ENCODE assay signal across 8 cellular contexts in genomic region chr9:128733256-128733655, GRCh38. TPM values are rescaled to one million over a fixed set of nuclear protein-coding genes. Genes with fewer than 3 reads are reported as not detected.
DNase-seq lines count a peak whose midpoint lies in the region; ATAC-seq, FAIRE-seq and TF ChIP-seq lines count a peak whose summit lies in the region.

No MANE protein-coding gene starts in this region.

- H3K4me3 ChIP-seq in KMS-11 (IDR thresholded peaks at IDR 0.05; ENCODE audit: insufficient read depth, low read depth, low read length) (no peak overlapping the region), PC-3 (ENCODE audit: low read length) (no peak overlapping the region), colonic mucosa (no peak overlapping the region), HepG2 (replicated peaks in 1 of 3; ENCODE audit: insufficient read depth in 1 of 3, low read depth in 2 of 3, low read length in 3 of 3) (peak overlapping the region in 1 of 3 experiments; percentile 32; a peak in 1 of 6 replicates), thyroid gland (replicated peaks in 1 of 3) (no peak overlapping the region)

- H3K79me2 ChIP-seq in KMS-11 (ENCODE audit: insufficient read depth, low read depth) (no peaks in the 10 kb centered on the region), PC-3 (ENCODE audit: low read length) (no peaks in the 10 kb centered on the region), HepG2 (ENCODE audit: insufficient read depth, low read length) (no peaks in the 10 kb centered on the region)

- H3K9me2 ChIP-seq in PC-3 (replicated peaks; ENCODE audit: low read length), result no peaks in the 10 kb centered on the region

- DNase-seq in DMS79 treated with DMSO at 0.1 percent for 48 hours (lab: John Stamatoyannopoulos, UW) (peak; percentile 18), PC-3 (peak; percentile 35), colonic mucosa (peak; percentile 78), HepG2 (ENCODE audit: low spot score) (peak; percentile 91), thyroid gland (peak; percentile 73 to 75)

- CTCF ChIA-PET in PC-3 (lab: Charles Lee) (interaction anchor here (0.6 to 0.8 kb wide), 3 partner anchors 9 to 98 kb away, joined by 3 to 4 read pairs (median 3); partner anchors contain the start of gene ENDOG), HepG2 (lab: Yijun Ruan, JAX; ENCODE audit: low intra/inter-chr PET ratio, low total read pairs) (interaction anchor here (0.7 to 1.7 kb wide), 6 partner anchors 31 to 195 kb away, joined by 4 to 17 read pairs (median 4); partner anchors contain the start of genes PKN3, TBC1D13 and ZER1)

- BruUV-seq in PC-3 (replicated peaks; lab: Mats Ljungman, UMichigan) (no TSS peak), HepG2 (replicated peaks; lab: Mats Ljungman, UMichigan) (no TSS peak)

- 61% methylated on average over 3 of the region's 9 CpGs for WGBS in HepG2 (ENCODE audit: low lambda C conversion rate)
- WGBS in thyroid gland, 2 donors, result 34 to 39% methylated on average over 8 to 9 of the region's 9 CpGs

- H4K20me1 ChIP-seq in KMS-11 (ENCODE audit: insufficient read depth), result no peaks in the 10 kb centered on the region
- no peaks in the 10 kb centered on the region for H4K20me1 ChIP-seq in PC-3 (ENCODE audit: low read length)
- no peaks in the 10 kb centered on the region for H4K20me1 ChIP-seq in HepG2 (ENCODE audit: insufficient read depth, low read length)

- ATAC-seq in PC-3 (peak; percentile 56), HepG2 (peak; percentile 91), HG02970 (IDR thresholded peaks at IDR 0.05; ENCODE audit: low FRiP score, unreplicated experiment) (no peak), GM21447 (IDR thresholded peaks at IDR 0.05; ENCODE audit: unreplicated experiment) (no peak)

- POLR2A ChIA-PET in PC-3 (lab: Charles Lee; ENCODE audit: unreplicated experiment) (no interaction called here), HepG2 (lab: Yijun Ruan, JAX) (interaction anchor here (0.6 to 2.1 kb wide), 5 partner anchors 9 to 96 kb away, joined by 3 to 8 read pairs (median 4); partner anchors contain the start of genes ENDOG, SPOUT1 and ZDHHC12)

- H3K36me3 ChIP-seq in KMS-11 (ENCODE audit: insufficient read depth), result no peaks in the 10 kb centered on the region
- H3K36me3 ChIP-seq in PC-3 (ENCODE audit: low read depth, low read length), result no peaks in the 10 kb centered on the region
- H3K36me3 ChIP-seq in colonic mucosa, result peaks cover 6% of the 10 kb centered on the region
- H3K36me3 ChIP-seq in HepG2 (replicated peaks in 1 of 2; ENCODE audit: control insufficient read depth in 1 of 2, insufficient read depth in 2 of 2, low read length in 2 of 2), result no peaks in the 10 kb centered on the region
- H3K36me3 ChIP-seq in thyroid gland, result peaks cover 16 to 29% of the 10 kb centered on the region in 2 donors

- H3K9ac ChIP-seq in KMS-11 (no peak overlapping the region), PC-3 (ENCODE audit: low read length) (no peak overlapping the region), colonic mucosa (ENCODE audit: low read depth in 2 of 2, low read length in 2 of 2) (no peak overlapping the region), HepG2 (ENCODE audit: insufficient read depth, low read depth, low read length) (peak overlapping the region; percentile 1; the same call in 1 of the 2 replicates)

- TF ChIP-seq POLR2A in HepG2 (IDR thresholded peaks at IDR 0.05; ENCODE audit: insufficient read depth in 1 of 2, low read depth in 2 of 2, low read length in 2 of 2) (no peak), thyroid gland (IDR thresholded peaks at IDR 0.05) (no peak)

- no peaks in the 10 kb centered on the region for H3F3A ChIP-seq in PC-3 (ENCODE audit: low read length, unreplicated experiment)

- peak; percentile 97 for FAIRE-seq in HepG2 (lab: Jason Lieb, UNC)

- in situ Hi-C loops in HepG2 (cut with HindIII; ENCODE audit: extremely low pct_ligation_motif_present, low pct_unique_long_range_greater_than_20kb), result no loop called here

- intact Hi-C loops in PC-3 (cut with micrococcal nuclease), result no loop called here
- intact Hi-C loops in colonic mucosa (cut with DNase I), result no loop called here
- intact Hi-C loops in HepG2 (cut with micrococcal nuclease; ENCODE audit: unreplicated experiment), result loop anchor here (1.0 to 2.0 kb wide), 2 partner anchors 38 to 54 kb away; partner anchors contain the start of genes TBC1D13 and ZER1
- intact Hi-C loops in thyroid gland (cut with DNase I), result no loop called here

- H3K4me1 ChIP-seq in KMS-11 (ENCODE audit: low read depth, poor library complexity, severe bottlenecking) (peaks cover 5% of the 10 kb centered on the region), PC-3 (ENCODE audit: insufficient read depth, low read length) (no peaks in the 10 kb centered on the region), colonic mucosa (no peaks in the 10 kb centered on the region), HepG2 (ENCODE audit: insufficient read depth, low read length) (peaks cover 14% of the 10 kb centered on the region), thyroid gland (no peaks in the 10 kb centered on the region)

- no peak overlapping the region for H3K27ac ChIP-seq in KMS-11
- no peak overlapping the region for H3K27ac ChIP-seq in PC-3 (ENCODE audit: low read length)
- no peak overlapping the region for H3K27ac ChIP-seq in colonic mucosa
- H3K27ac ChIP-seq in HepG2 (ENCODE audit: extremely low read length, insufficient read depth, low read length), result peak overlapping the region; percentile 14
- no peak overlapping the region for H3K27ac ChIP-seq in thyroid gland

- H2AFZ ChIP-seq in KMS-11 (ENCODE audit: low read depth) (no peak overlapping the region), PC-3 (ENCODE audit: low read length) (no peak overlapping the region), HepG2 (ENCODE audit: low read length) (no peak overlapping the region)

- no peak overlapping the region for H3K4me2 ChIP-seq in KMS-11
- H3K4me2 ChIP-seq in PC-3 (ENCODE audit: low read length), result no peak overlapping the region
- peak overlapping the region; percentile 69 for H3K4me2 ChIP-seq in HepG2 (ENCODE audit: low read depth, low read length)

- H3K27me3 ChIP-seq in KMS-11 (ENCODE audit: insufficient read depth, low read depth), result no peaks in the 10 kb centered on the region
- no peaks in the 10 kb centered on the region for H3K27me3 ChIP-seq in PC-3 (ENCODE audit: low read length)
- no peaks in the 10 kb centered on the region for H3K27me3 ChIP-seq in colonic mucosa
- H3K27me3 ChIP-seq in HepG2 (ENCODE audit: control insufficient read depth in 1 of 2, insufficient read depth in 2 of 2, low read length in 2 of 2), result no peaks in the 10 kb centered on the region
- no peaks in the 10 kb centered on the region for H3K27me3 ChIP-seq in thyroid gland

- TF ChIP-seq EP300 in HepG2 (IDR thresholded peaks at IDR 0.05; ENCODE audit: low read depth in 2 of 2, low read length in 2 of 2) (no peak), HepG2 (CRISPR knock-in tag; IDR thresholded peaks at IDR 0.05; ENCODE audit: borderline replicate concordance) (no peak)

- TF ChIP-seq CTCF in KMS-11 (conservative IDR thresholded peaks at IDR 0.05; ENCODE audit: low read depth, low read length) (peak; percentile 51), PC-3 (conservative IDR thresholded peaks at IDR 0.05; ENCODE audit: low read depth, low read length) (peak; percentile 59), colonic mucosa (IDR thresholded peaks at IDR 0.05) (peak; percentile 64), HepG2 (CRISPR knock-in tag; IDR thresholded peaks at IDR 0.05) (peak; percentile 94), thyroid gland (IDR thresholded peaks at IDR 0.05) (peak in 5 of 6 experiments; percentile 9 to 70 (median 48))

- H3K9me3 ChIP-seq in PC-3 (ENCODE audit: low read length) (no peaks in the 10 kb centered on the region), colonic mucosa (no peaks in the 10 kb centered on the region), HepG2 (ENCODE audit: low read length) (no peaks in the 10 kb centered on the region), thyroid gland (no peaks in the 10 kb centered on the region)

- peak; percentile 90 for TF ChIP-seq RAD21 in HepG2 (CRISPR knock-in tag; IDR thresholded peaks at IDR 0.05)

RNA-seq across cellular contexts. Expression of gene ZDHHC12, which starts 9.3 kb away (rescaled TPM):
- total RNA-seq in PC-3 (2014; rRNA removed) (82.4 and 86.1 TPM in 2 replicates), colonic mucosa (100 to 1,000 TPM in 1 of 2 donors, 10 to 100 TPM in 1; 69.9 to 129 TPM), HepG2 (2016; rRNA removed; fragmentation: Illumina TruSeq; extraction: Trizol) (18.3 and 28.0 TPM in 2 replicates), thyroid gland (10 to 100 TPM; 21.2 to 45.7 (median 33.7) TPM)
- 51.5 and 53.9 TPM in 2 replicates for total RNA-seq in HepG2 (2016; cell fraction: cytosol; rRNA removed; fragmentation: Illumina TruSeq; extraction: Trizol; ENCODE audit: low read depth)
- total RNA-seq in HepG2 (2016; cell fraction: insoluble cytoplasmic fraction; rRNA removed; fragmentation: Illumina TruSeq; extraction: Trizol), result 16.7 and 27.4 TPM in 2 replicates
- 51.9 and 59.6 TPM in 2 replicates for total RNA-seq in HepG2 (2016; cell fraction: membrane; rRNA removed; fragmentation: Illumina TruSeq; extraction: Trizol)
- total RNA-seq in HepG2 (2016; cell fraction: nucleus; rRNA removed; fragmentation: Illumina TruSeq; extraction: Trizol), result 16.4 and 20.2 TPM in 2 replicates
- polyA plus RNA-seq in HepG2 (2011; rRNA removed), result 25.4 and 29.8 TPM in 2 replicates
- polyA plus RNA-seq in HepG2 (2011; cell fraction: cytosol; rRNA removed), result 15.9 and 40.6 TPM in 2 replicates
- polyA plus RNA-seq in HepG2 (2011; cell fraction: nucleus; rRNA removed), result 29.4 and 31.6 TPM in 2 replicates
- polyA plus RNA-seq in HepG2 (2012), result 11.6 and 12.2 TPM in 2 replicates
- 84.8 and 87.3 TPM in 2 replicates for polyA plus RNA-seq in HepG2 (2016; cell fraction: cytosol; fragmentation: Illumina TruSeq; extraction: Trizol; ENCODE audit: low read depth)
- 22.5 and 29.9 TPM in 2 replicates for polyA plus RNA-seq in HepG2 (2016; cell fraction: insoluble cytoplasmic fraction; fragmentation: Illumina TruSeq; extraction: Trizol; ENCODE audit: low read depth)
- polyA plus RNA-seq in HepG2 (2016; cell fraction: membrane; fragmentation: Illumina TruSeq; extraction: Trizol; ENCODE audit: low read depth), result 72.3 and 73.2 TPM in 2 replicates
- polyA plus RNA-seq in HepG2 (2016; cell fraction: nucleus; fragmentation: Illumina TruSeq; extraction: Trizol; ENCODE audit: insufficient read depth, low read depth), result 36.7 and 39.0 TPM in 2 replicates
- 29.6 and 45.3 TPM in 2 replicates for polyA minus RNA-seq in HepG2 (2011; rRNA and poly(A)+ RNA removed; ENCODE audit: low replicate concordance)
- polyA minus RNA-seq in HepG2 (2011; cell fraction: cytosol; rRNA and poly(A)+ RNA removed), result 11.2 and 11.3 TPM in 2 replicates
- 6.6 and 8.6 TPM in 2 replicates for polyA minus RNA-seq in HepG2 (2011; cell fraction: nucleus; rRNA and poly(A)+ RNA removed)

RNA-seq across cellular contexts. Expression of gene PKN3, which starts 31.0 kb away (rescaled TPM):
- total RNA-seq in PC-3 (2014; rRNA removed), result 7.8 and 9.4 TPM in 2 replicates
- 1 to 10 TPM; 2.8 to 7.5 TPM for total RNA-seq in colonic mucosa
- 8.3 and 13.2 TPM in 2 replicates for total RNA-seq in HepG2 (2016; rRNA removed; fragmentation: Illumina TruSeq; extraction: Trizol)
- total RNA-seq in HepG2 (2016; cell fraction: cytosol; rRNA removed; fragmentation: Illumina TruSeq; extraction: Trizol; ENCODE audit: low read depth), result 3.5 and 3.9 TPM in 2 replicates
- 7.5 and 13.4 TPM in 2 replicates for total RNA-seq in HepG2 (2016; cell fraction: insoluble cytoplasmic fraction; rRNA removed; fragmentation: Illumina TruSeq; extraction: Trizol)
- 7.9 and 8.7 TPM in 2 replicates for total RNA-seq in HepG2 (2016; cell fraction: membrane; rRNA removed; fragmentation: Illumina TruSeq; extraction: Trizol)
- total RNA-seq in HepG2 (2016; cell fraction: nucleus; rRNA removed; fragmentation: Illumina TruSeq; extraction: Trizol), result 9.4 and 10.2 TPM in 2 replicates
- polyA plus RNA-seq in HepG2 (2011; rRNA removed), result 9.2 and 10.5 TPM in 2 replicates
- polyA plus RNA-seq in HepG2 (2011; cell fraction: cytosol; rRNA removed), result 7.2 and 10.2 TPM in 2 replicates
- 27.1 and 49.1 TPM in 2 replicates for polyA plus RNA-seq in HepG2 (2011; cell fraction: nucleus; rRNA removed)
- 5.4 and 6.9 TPM in 2 replicates for polyA plus RNA-seq in HepG2 (2012)
- polyA plus RNA-seq in HepG2 (2016; cell fraction: cytosol; fragmentation: Illumina TruSeq; extraction: Trizol; ENCODE audit: low read depth), result 3.8 and 4.1 TPM in 2 replicates
- 13.4 and 15.9 TPM in 2 replicates for polyA plus RNA-seq in HepG2 (2016; cell fraction: insoluble cytoplasmic fraction; fragmentation: Illumina TruSeq; extraction: Trizol; ENCODE audit: low read depth)
- polyA plus RNA-seq in HepG2 (2016; cell fraction: membrane; fragmentation: Illumina TruSeq; extraction: Trizol; ENCODE audit: low read depth), result 6.4 and 7.7 TPM in 2 replicates
- polyA plus RNA-seq in HepG2 (2016; cell fraction: nucleus; fragmentation: Illumina TruSeq; extraction: Trizol; ENCODE audit: insufficient read depth, low read depth), result 38.0 and 40.4 TPM in 2 replicates
- 23.6 and 48.2 TPM in 2 replicates for polyA minus RNA-seq in HepG2 (2011; rRNA and poly(A)+ RNA removed; ENCODE audit: low replicate concordance)
- polyA minus RNA-seq in HepG2 (2011; cell fraction: cytosol; rRNA and poly(A)+ RNA removed), result 6.9 and 13.8 TPM in 2 replicates
- polyA minus RNA-seq in HepG2 (2011; cell fraction: nucleus; rRNA and poly(A)+ RNA removed), result 4.0 and 6.2 TPM in 2 replicates
- 1 to 10 TPM; 4.4 to 7.6 (median 6.4) TPM for total RNA-seq in thyroid gland

RNA-seq across cellular contexts. Expression of gene ZER1, which starts 38.5 kb away (rescaled TPM):
- total RNA-seq in PC-3 (2014; rRNA removed) (14.8 and 20.6 TPM in 2 replicates), colonic mucosa (10 to 100 TPM; 35.1 to 54.7 TPM), HepG2 (2016; rRNA removed; fragmentation: Illumina TruSeq; extraction: Trizol) (7.7 and 9.1 TPM in 2 replicates), thyroid gland (100 to 1,000 TPM in 1 of 4 donors, 10 to 100 TPM in 3; 45.1 to 129 (median 70.2) TPM)
- total RNA-seq in HepG2 (2016; cell fraction: cytosol; rRNA removed; fragmentation: Illumina TruSeq; extraction: Trizol; ENCODE audit: low read depth), result 3.8 TPM in 2 replicates
- 7.2 and 8.2 TPM in 2 replicates for total RNA-seq in HepG2 (2016; cell fraction: insoluble cytoplasmic fraction; rRNA removed; fragmentation: Illumina TruSeq; extraction: Trizol)
- total RNA-seq in HepG2 (2016; cell fraction: membrane; rRNA removed; fragmentation: Illumina TruSeq; extraction: Trizol), result 8.5 and 8.7 TPM in 2 replicates
- total RNA-seq in HepG2 (2016; cell fraction: nucleus; rRNA removed; fragmentation: Illumina TruSeq; extraction: Trizol), result 5.5 and 5.8 TPM in 2 replicates
- polyA plus RNA-seq in HepG2 (2011; rRNA removed), result 40.0 and 43.9 TPM in 2 replicates
- 20.7 and 30.4 TPM in 2 replicates for polyA plus RNA-seq in HepG2 (2011; cell fraction: cytosol; rRNA removed)
- polyA plus RNA-seq in HepG2 (2011; cell fraction: nucleus; rRNA removed), result 40.7 and 47.4 TPM in 2 replicates
- 12.9 and 16.4 TPM in 2 replicates for polyA plus RNA-seq in HepG2 (2012)
- polyA plus RNA-seq in HepG2 (2016; cell fraction: cytosol; fragmentation: Illumina TruSeq; extraction: Trizol; ENCODE audit: low read depth), result 2.2 and 3.0 TPM in 2 replicates
- 7.0 and 8.8 TPM in 2 replicates for polyA plus RNA-seq in HepG2 (2016; cell fraction: insoluble cytoplasmic fraction; fragmentation: Illumina TruSeq; extraction: Trizol; ENCODE audit: low read depth)
- polyA plus RNA-seq in HepG2 (2016; cell fraction: membrane; fragmentation: Illumina TruSeq; extraction: Trizol; ENCODE audit: low read depth), result 5.5 and 6.2 TPM in 2 replicates
- polyA plus RNA-seq in HepG2 (2016; cell fraction: nucleus; fragmentation: Illumina TruSeq; extraction: Trizol; ENCODE audit: insufficient read depth, low read depth), result 7.5 and 8.6 TPM in 2 replicates
- polyA minus RNA-seq in HepG2 (2011; rRNA and poly(A)+ RNA removed; ENCODE audit: low replicate concordance), result 73.9 and 109 TPM in 2 replicates
- 18.8 and 24.2 TPM in 2 replicates for polyA minus RNA-seq in HepG2 (2011; cell fraction: cytosol; rRNA and poly(A)+ RNA removed)
- polyA minus RNA-seq in HepG2 (2011; cell fraction: nucleus; rRNA and poly(A)+ RNA removed), result 12.8 and 14.9 TPM in 2 replicates

RNA-seq across cellular contexts. Expression of gene SET, which starts 44.2 kb away (rescaled TPM):
- total RNA-seq in PC-3 (2014; rRNA removed) (647 and 709 TPM in 2 replicates), colonic mucosa (100 to 1,000 TPM; 222 to 348 TPM), HepG2 (2016; rRNA removed; fragmentation: Illumina TruSeq; extraction: Trizol) (611 and 724 TPM in 2 replicates), thyroid gland (100 to 1,000 TPM; 173 to 217 (median 202) TPM)
- 134 and 142 TPM in 2 replicates for total RNA-seq in HepG2 (2016; cell fraction: cytosol; rRNA removed; fragmentation: Illumina TruSeq; extraction: Trizol; ENCODE audit: low read depth)
- total RNA-seq in HepG2 (2016; cell fraction: insoluble cytoplasmic fraction; rRNA removed; fragmentation: Illumina TruSeq; extraction: Trizol), result 623 and 704 TPM in 2 replicates
- 360 and 385 TPM in 2 replicates for total RNA-seq in HepG2 (2016; cell fraction: membrane; rRNA removed; fragmentation: Illumina TruSeq; extraction: Trizol)
- total RNA-seq in HepG2 (2016; cell fraction: nucleus; rRNA removed; fragmentation: Illumina TruSeq; extraction: Trizol), result 226 and 251 TPM in 2 replicates
- 72.8 and 94.2 TPM in 2 replicates for polyA plus RNA-seq in HepG2 (2011; rRNA removed)
- 44.1 and 56.3 TPM in 2 replicates for polyA plus RNA-seq in HepG2 (2011; cell fraction: cytosol; rRNA removed)
- 48.5 and 49.6 TPM in 2 replicates for polyA plus RNA-seq in HepG2 (2011; cell fraction: nucleus; rRNA removed)
- 275 and 331 TPM in 2 replicates for polyA plus RNA-seq in HepG2 (2012)
- polyA plus RNA-seq in HepG2 (2016; cell fraction: cytosol; fragmentation: Illumina TruSeq; extraction: Trizol; ENCODE audit: low read depth), result 120 and 147 TPM in 2 replicates
- polyA plus RNA-seq in HepG2 (2016; cell fraction: insoluble cytoplasmic fraction; fragmentation: Illumina TruSeq; extraction: Trizol; ENCODE audit: low read depth), result 668 and 723 TPM in 2 replicates
- 247 and 252 TPM in 2 replicates for polyA plus RNA-seq in HepG2 (2016; cell fraction: membrane; fragmentation: Illumina TruSeq; extraction: Trizol; ENCODE audit: low read depth)
- 360 TPM in 2 replicates for polyA plus RNA-seq in HepG2 (2016; cell fraction: nucleus; fragmentation: Illumina TruSeq; extraction: Trizol; ENCODE audit: insufficient read depth, low read depth)
- polyA minus RNA-seq in HepG2 (2011; rRNA and poly(A)+ RNA removed; ENCODE audit: low replicate concordance), result 44.1 and 254 TPM in 2 replicates
- polyA minus RNA-seq in HepG2 (2011; cell fraction: cytosol; rRNA and poly(A)+ RNA removed), result 141 and 156 TPM in 2 replicates
- polyA minus RNA-seq in HepG2 (2011; cell fraction: nucleus; rRNA and poly(A)+ RNA removed), result 82.4 and 87.9 TPM in 2 replicates

RNA-seq across cellular contexts. Expression of gene TBC1D13, which starts 53.8 kb away (rescaled TPM):
- 15.0 and 18.8 TPM in 2 replicates for total RNA-seq in PC-3 (2014; rRNA removed)
- 10 to 100 TPM; 17.4 to 21.6 TPM for total RNA-seq in colonic mucosa
- total RNA-seq in HepG2 (2016; rRNA removed; fragmentation: Illumina TruSeq; extraction: Trizol), result 17.9 and 18.4 TPM in 2 replicates
- 4.5 and 4.6 TPM in 2 replicates for total RNA-seq in HepG2 (2016; cell fraction: cytosol; rRNA removed; fragmentation: Illumina TruSeq; extraction: Trizol; ENCODE audit: low read depth)
- 14.1 and 19.9 TPM in 2 replicates for total RNA-seq in HepG2 (2016; cell fraction: insoluble cytoplasmic fraction; rRNA removed; fragmentation: Illumina TruSeq; extraction: Trizol)
- 16.9 and 17.6 TPM in 2 replicates for total RNA-seq in HepG2 (2016; cell fraction: membrane; rRNA removed; fragmentation: Illumina TruSeq; extraction: Trizol)
- 10.2 and 11.5 TPM in 2 replicates for total RNA-seq in HepG2 (2016; cell fraction: nucleus; rRNA removed; fragmentation: Illumina TruSeq; extraction: Trizol)
- 18.6 and 19.7 TPM in 2 replicates for polyA plus RNA-seq in HepG2 (2011; rRNA removed)
- polyA plus RNA-seq in HepG2 (2011; cell fraction: cytosol; rRNA removed), result 10.4 and 11.9 TPM in 2 replicates
- 17.0 and 19.7 TPM in 2 replicates for polyA plus RNA-seq in HepG2 (2011; cell fraction: nucleus; rRNA removed)
- 12.5 and 15.0 TPM in 2 replicates for polyA plus RNA-seq in HepG2 (2012)
- 4.3 and 4.4 TPM in 2 replicates for polyA plus RNA-seq in HepG2 (2016; cell fraction: cytosol; fragmentation: Illumina TruSeq; extraction: Trizol; ENCODE audit: low read depth)
- polyA plus RNA-seq in HepG2 (2016; cell fraction: insoluble cytoplasmic fraction; fragmentation: Illumina TruSeq; extraction: Trizol; ENCODE audit: low read depth), result 18.1 and 21.0 TPM in 2 replicates
- 14.5 and 15.5 TPM in 2 replicates for polyA plus RNA-seq in HepG2 (2016; cell fraction: membrane; fragmentation: Illumina TruSeq; extraction: Trizol; ENCODE audit: low read depth)
- polyA plus RNA-seq in HepG2 (2016; cell fraction: nucleus; fragmentation: Illumina TruSeq; extraction: Trizol; ENCODE audit: insufficient read depth, low read depth), result 20.4 and 21.2 TPM in 2 replicates
- polyA minus RNA-seq in HepG2 (2011; rRNA and poly(A)+ RNA removed; ENCODE audit: low replicate concordance), result 24.8 and 50.6 TPM in 2 replicates
- 4.6 and 8.1 TPM in 2 replicates for polyA minus RNA-seq in HepG2 (2011; cell fraction: cytosol; rRNA and poly(A)+ RNA removed)
- polyA minus RNA-seq in HepG2 (2011; cell fraction: nucleus; rRNA and poly(A)+ RNA removed), result 7.9 and 9.4 TPM in 2 replicates
- 10 to 100 TPM; 18.6 to 32.1 (median 27.6) TPM for total RNA-seq in thyroid gland

Comparison
In these comparisons a context has a peak if more than half of its experiments do, and no peak if none do; other contexts are left out.
1. DNase-seq: peak in every context shown above with its lines; median percentile 91 in HepG2; 78 in colonic mucosa; 74 in thyroid gland; 35 in PC-3; 18 in DMS79 treated with DMSO at 0.1 percent for 48 hours.
2. ATAC-seq: peak in PC-3 (single experiment) and HepG2 (single experiment); none in HG02970 (single experiment) and GM21447 (single experiment).
3. Peak in every context shown above with its lines, with median percentiles within 50 percentile points of each other: CTCF ChIP-seq.